ENCODE assay signal across 12 cellular contexts in the genomic region with DNA sequence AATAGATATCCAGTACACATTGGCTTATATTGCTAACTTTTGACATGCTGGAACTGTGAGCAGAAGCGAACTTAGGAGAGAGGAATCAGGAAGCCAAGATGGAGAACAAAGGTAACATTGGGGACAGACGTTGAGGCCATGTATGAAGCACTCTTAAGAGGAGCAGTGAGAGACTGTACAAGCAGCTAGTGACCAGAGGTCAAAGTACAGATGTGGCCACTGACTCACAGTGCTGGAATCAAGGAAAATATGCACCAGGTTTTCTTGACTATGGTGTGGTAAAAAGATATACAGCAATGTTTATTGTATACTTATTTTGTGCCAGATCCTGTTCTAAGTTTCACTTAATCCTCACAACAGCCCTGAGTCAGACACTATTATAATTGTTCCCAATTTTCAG. TPM values are rescaled to one million over a fixed set of nuclear protein-coding genes. Genes with fewer than 3 reads are reported as not detected.
A peak's percentile ranks its signal among the peaks of the same experiment; 100 is the strongest.
DNase-seq lines count a peak whose midpoint lies in the region; ATAC-seq and TF ChIP-seq lines count a peak whose summit lies in the region.
"Had no signal": no experiment of that assay in that cellular context is flagged by ENCODE, and none has a peak within 500 bp of the region (broad histone marks: within the 10 kb centered on the region; RNA-seq: fewer than 3 reads in every experiment).

No MANE protein-coding gene starts in this region.

- H3K36me3 Mint-ChIP-seq in effector memory CD8-positive, alpha-beta T cell (ENCODE audit: insufficient read depth) = peaks cover 9% of the 10 kb centered on the region

- no peaks in the 10 kb centered on the region for H3K27me3 ChIP-seq in MG63

- TF ChIP-seq CTCF in AG10803 (conservative IDR thresholded peaks at IDR 0.05; ENCODE audit: low read length) = no peak

- peaks cover 15 to 29% of the 10 kb centered on the region in 2 donors for H3K4me1 Mint-ChIP-seq in effector memory CD8-positive, alpha-beta T cell (ENCODE audit: low read depth in 2 of 2)

- DNase-seq in AG10803 (ENCODE audit: low read depth) (peak; percentile 94), MG63 (peak; percentile 82), mucosa of gallbladder (ENCODE audit: low spot score) (peak; percentile 61), T-helper 9 cell (no peak), NCI-H187 treated with DMSO at 0.1 percent for 48 hours (lab: John Stamatoyannopoulos, UW) (no peak)
- DNase-seq in effector memory CD8-positive, alpha-beta T cell = no peak
- DNase-seq in stimulated activated CD4-positive, alpha-beta T cell treated with anti-CD3 and anti-CD28 coated beads, Interleukin-12 subunit alpha, Interleukin-12 subunit beta, amount 100 ng/mL, for 4 hours = no peak
- DNase-seq: activated T-cell treated with anti-CD3 and anti-CD28 coated beads for 4 hours; NCI-H1930; stimulated activated naive CD8-positive, alpha-beta T cell treated with anti-CD3 and anti-CD28 coated beads, Interleukin-15, Interleukin-2, amounts not matched to agents 100 U/mL and 50 U/mL, for 24 hours; T-cell had no signal

- H3K4me3 ChIP-seq in AG10803 (ENCODE audit: low read length) (no peak overlapping the region), MG63 (no peak overlapping the region)

- peak overlapping the region; percentile 30 to 76 for H3K27ac Mint-ChIP-seq in effector memory CD8-positive, alpha-beta T cell

- no peaks in the 10 kb centered on the region for H3K9me3 Mint-ChIP-seq in effector memory CD8-positive, alpha-beta T cell
- H3K9me3 Mint-ChIP-seq: T-cell had no signal

- H3K27me3 Mint-ChIP-seq in effector memory CD8-positive, alpha-beta T cell = no peaks in the 10 kb centered on the region
- H3K27me3 Mint-ChIP-seq: T-cell had no signal

- peaks cover 30% of the 10 kb centered on the region for H3K36me3 ChIP-seq in MG63

- no peaks in the 10 kb centered on the region for H3K9me3 ChIP-seq in MG63

- no peak overlapping the region for H3K4me3 Mint-ChIP-seq in effector memory CD8-positive, alpha-beta T cell

- ATAC-seq in effector memory CD8-positive, alpha-beta T cell (replicated peaks) = no peak
- no peak for ATAC-seq in HG03108 (IDR thresholded peaks at IDR 0.05; ENCODE audit: unreplicated experiment)
- ATAC-seq: stimulated activated naive CD8-positive, alpha-beta T cell treated with anti-CD3 and anti-CD28 coated beads, Interleukin-15, Interleukin-2, amounts not matched to agents 100 U/mL and 50 U/mL, for 24 hours; T-cell had no signal

RNA-seq across cellular contexts. Expression of a gene that starts 2.0 kb away (rescaled TPM):
- total RNA-seq in MG63 (2014; rRNA removed; shearing (Covaris generic); ENCODE audit: low replicate concordance) = 4.5 and 6.4 TPM in 2 replicates
- 0.66 TPM for total RNA-seq in mucosa of gallbladder

Comparison
In these comparisons a context has a peak if more than half of its experiments do, and no peak if none do; other contexts are left out.
1. DNase-seq: peak in AG10803 (single experiment), MG63 (single experiment) and mucosa of gallbladder (single experiment); none in effector memory CD8-positive, alpha-beta T cell (0 of 3), T-helper 9 cell (single experiment), stimulated activated CD4-positive, alpha-beta T cell treated with anti-CD3 and anti-CD28 coated beads, Interleukin-12 subunit alpha, Interleukin-12 subunit beta, amount 100 ng/mL, for 4 hours (single experiment) and NCI-H187 treated with DMSO at 0.1 percent for 48 hours (single experiment).